ENCODE assay signal across 16 cellular contexts in genomic region chr22:30733081-30733680, GRCh38. TPM values are rescaled to one million over a fixed set of nuclear protein-coding genes. Genes with fewer than 3 reads are reported as not detected.
A peak's percentile ranks its signal among the peaks of the same experiment; 100 is the strongest.
DNase-seq lines count a peak whose midpoint lies in the region; ATAC-seq and TF ChIP-seq lines count a peak whose summit lies in the region.
"Had no signal": no experiment of that assay in that cellular context is flagged by ENCODE, and none has a peak within 500 bp of the region (broad histone marks: within the 10 kb centered on the region; RNA-seq: fewer than 3 reads in every experiment).

No MANE protein-coding gene starts in this region.

- in situ Hi-C loops in astrocyte of the cerebellum (cut with HindIII; ENCODE audit: low sequenced_read_pairs): no loop called here

- H3K9me3 Mint-ChIP-seq in nephron progenitor cell: peaks cover 10% of the 10 kb centered on the region
- H3K9me3 Mint-ChIP-seq: activated naive CD4-positive, alpha-beta T cell treated with anti-CD3 and anti-CD28 coated beads for 36 hours had no signal

- H3K36me3 Mint-ChIP-seq in nephron progenitor cell (ENCODE audit: low read depth): no peaks in the 10 kb centered on the region
- H3K36me3 Mint-ChIP-seq: CD14-positive monocyte had no signal

- peak; percentile 73 for DNase-seq in Daoy (ENCODE audit: low read depth)
- DNase-seq in M059J (ENCODE audit: low read depth): peak; percentile 61
- peak; percentile 88 for DNase-seq in astrocyte of the cerebellum (ENCODE audit: low read depth)
- DNase-seq in iris pigment epithelial cell (ENCODE audit: low read depth): peak; percentile 40
- DNase-seq in NCI-H187 treated with DMSO at 0.1 percent for 48 hours (lab: John Stamatoyannopoulos, UW): no peak
- DNase-seq in nephron progenitor cell: no peak
- DNase-seq: activated B cell treated with CpG ODN at 0.5 μM for 24 hours; activated naive CD4-positive, alpha-beta T cell treated with anti-CD3 and anti-CD28 coated beads for 36 hours; caudate nucleus; left colon; NCI-H1092 treated with DMSO at 0.1 percent for 48 hours had no signal

- peaks cover 4% of the 10 kb centered on the region for H3K4me1 Mint-ChIP-seq in nephron progenitor cell

- no peak overlapping the region for H3K4me3 Mint-ChIP-seq in nephron progenitor cell
- H3K4me3 Mint-ChIP-seq: activated B cell treated with CpG ODN at 0.5 μM for 24 hours; activated naive CD4-positive, alpha-beta T cell treated with anti-CD3 and anti-CD28 coated beads for 36 hours had no signal

- no peak for ATAC-seq in HG02759 (IDR thresholded peaks at IDR 0.05; ENCODE audit: unreplicated experiment)
- no peak for ATAC-seq in HG03442 (IDR thresholded peaks at IDR 0.05; ENCODE audit: unreplicated experiment)
- ATAC-seq: left colon had no signal

- peaks cover 14% of the 10 kb centered on the region for H3K27me3 Mint-ChIP-seq in nephron progenitor cell (ENCODE audit: low read depth, poor library complexity)

- H3K27ac Mint-ChIP-seq in nephron progenitor cell: no peak overlapping the region
- H3K27ac Mint-ChIP-seq: activated B cell treated with CpG ODN at 0.5 μM for 24 hours; activated naive CD4-positive, alpha-beta T cell treated with anti-CD3 and anti-CD28 coated beads for 36 hours; CD14-positive monocyte had no signal

- no peak for TF ChIP-seq CTCF in astrocyte of the cerebellum (IDR thresholded peaks at IDR 0.05; ENCODE audit: low read depth, low read length, missing control alignments)
- TF ChIP-seq CTCF in nephron progenitor cell (IDR thresholded peaks at IDR 0.05): no peak

- H3K4me3 ChIP-seq in astrocyte of the cerebellum (ENCODE audit: low read depth, low read length): no peak overlapping the region
- H3K4me3 ChIP-seq: hepatocyte, thoracic aorta had no signal

RNA-seq across cellular contexts. Expression of gene OSBP2, which starts 38.5 kb away (rescaled TPM):
- total RNA-seq in Daoy (2014; rRNA removed; shearing (Covaris generic)): 0.60 and 0.97 TPM in 2 replicates
- 1.3 and 2.7 TPM in 2 replicates for total RNA-seq in M059J (2014; rRNA removed; shearing (Covaris generic))

Comparison
In these comparisons a context has a peak if more than half of its experiments do, and no peak if none do; other contexts are left out.
1. DNase-seq: peak in Daoy (single experiment), M059J (single experiment), astrocyte of the cerebellum (single experiment) and iris pigment epithelial cell (single experiment); none in NCI-H187 treated with DMSO at 0.1 percent for 48 hours (single experiment) and nephron progenitor cell (single experiment).